In the genomic region with DNA sequence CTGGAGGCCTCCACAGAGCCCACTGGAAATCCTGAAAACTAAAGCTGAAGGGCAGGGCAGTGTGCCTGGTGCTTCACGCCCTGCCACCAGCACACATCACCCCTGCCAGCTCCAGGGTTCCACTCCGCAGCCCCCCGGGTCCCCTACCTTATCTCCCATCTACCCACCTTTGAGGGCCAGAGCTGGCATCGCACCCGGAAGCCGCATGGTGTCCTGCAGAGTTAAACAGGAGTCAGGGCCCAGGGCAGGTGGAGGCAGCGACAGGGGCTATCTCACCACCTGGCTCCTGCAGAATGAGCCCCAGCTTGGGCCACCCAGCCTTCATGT, we compare ENCODE assay signal across 17 cellular contexts. TPM values are rescaled to one million over a fixed set of nuclear protein-coding genes. Genes with fewer than 3 reads are reported as not detected.
DNase-seq lines count a peak whose midpoint lies in the region; TF ChIP-seq lines count a peak whose summit lies in the region.
"Had no signal": no experiment of that assay in that cellular context is flagged by ENCODE, and none has a peak within 500 bp of the region (broad histone marks: within the 10 kb centered on the region; RNA-seq: fewer than 3 reads in every experiment).

No MANE protein-coding gene starts in this region.

- TF ChIP-seq POLR2A in Peyer's patch (IDR thresholded peaks at IDR 0.05) = no peak
- no peak for TF ChIP-seq POLR2A in esophagus muscularis mucosa (IDR thresholded peaks at IDR 0.05; ENCODE audit: low read depth)
- TF ChIP-seq POLR2A in thyroid gland (IDR thresholded peaks at IDR 0.05) = no peak

- H3K36me3 ChIP-seq in Peyer's patch (no peaks in the 10 kb centered on the region), esophagus muscularis mucosa (peaks cover 6 to 47% (median 33%) of the 10 kb centered on the region in 4 donors), neuronal stem cell (replicated peaks in 1 of 2; ENCODE audit: control insufficient read depth in 2 of 2, insufficient read depth in 2 of 2, low read length in 2 of 2) (no peaks in the 10 kb centered on the region), thyroid gland (no peaks in the 10 kb centered on the region)

- H2AFZ ChIP-seq in neuronal stem cell (ENCODE audit: low read length) = no peak overlapping the region

- peak overlapping the region; percentile 7 for H3K4ac ChIP-seq in neuronal stem cell (ENCODE audit: low read length)

- H3K23ac ChIP-seq in neuronal stem cell (ENCODE audit: low read depth, low read length, poor library complexity) = peak overlapping the region; percentile 8

- H3K79me1 ChIP-seq in neuronal stem cell (ENCODE audit: low read depth, low read length) = peaks cover 2% of the 10 kb centered on the region

- H3K27ac ChIP-seq in Peyer's patch (peak overlapping the region in 3 of 4 donors; percentile 52 to 84 (median 70)), esophagus muscularis mucosa (replicated peaks in 1 of 4) (peak overlapping the region; percentile 81 to 90 (median 83)), neuronal stem cell (replicated peaks; ENCODE audit: low read length) (no peak overlapping the region), thyroid gland (peak overlapping the region in 2 of 3 donors; percentile 60 to 71)
- H3K27ac ChIP-seq: epithelial cell of prostate, RWPE1 had no signal

- WGBS in esophagus muscularis mucosa = no CpG with 5 or more reads among the region's 7 CpGs
- WGBS in neuronal stem cell (ENCODE audit: extremely low coverage in 2 of 2, insufficient read length in 2 of 2, insufficient replicate concordance in 1 of 2), 2 donors = no CpG with 5 or more reads among the region's 7 CpGs
- 74 to 82% methylated on average over 7 of the region's 7 CpGs for whole genome bisulfite sequencing in thyroid gland, 2 donors

- no peak for TF ChIP-seq CTCF in Peyer's patch (IDR thresholded peaks at IDR 0.05)
- TF ChIP-seq CTCF in esophagus muscularis mucosa (IDR thresholded peaks at IDR 0.05) = no peak
- no peak for TF ChIP-seq CTCF in thyroid gland (IDR thresholded peaks at IDR 0.05)

- no peak overlapping the region for H3K14ac ChIP-seq in neuronal stem cell (ENCODE audit: low read length)

- no peak overlapping the region for H2BK12ac ChIP-seq in neuronal stem cell (ENCODE audit: low read length)

- H3K9me3 ChIP-seq in Peyer's patch (no peaks in the 10 kb centered on the region), esophagus muscularis mucosa (no peaks in the 10 kb centered on the region), neuronal stem cell (replicated peaks in 1 of 2; ENCODE audit: control insufficient read depth in 2 of 2, insufficient read depth in 1 of 2, low read depth in 1 of 2, low read length in 2 of 2) (no peaks in the 10 kb centered on the region), thyroid gland (no peaks in the 10 kb centered on the region)

- no peak for TF ChIP-seq EP300 in esophagus muscularis mucosa (IDR thresholded peaks at IDR 0.05)

- intact Hi-C loops in esophagus muscularis mucosa (cut with DNase I) = loop anchor here (10.0 kb wide), 1 partner anchor 308 kb away; a partner anchor contains a TSS
- intact Hi-C loops in thyroid gland (cut with DNase I) = no loop called here

- no peak overlapping the region for H3K9ac ChIP-seq in neuronal stem cell (ENCODE audit: low read depth, low read length, poor library complexity)

- H2AK5ac ChIP-seq in neuronal stem cell (ENCODE audit: low read depth, low read length) = peak overlapping the region; percentile 96

- peak overlapping the region; percentile 97 for H2BK120ac ChIP-seq in neuronal stem cell (ENCODE audit: low read depth, low read length)

- DNase-seq in Peyer's patch = no peak
- DNase-seq in esophagus muscularis mucosa (ENCODE audit: extremely low spot score) = no peak
- DNase-seq in neuronal stem cell (ENCODE audit: low spot score) = no peak
- no peak for DNase-seq in thyroid gland
- no peak for DNase-seq in activated T-cell treated with anti-CD3 and anti-CD28 coated beads, Interleukin-2, amount 50 U/mL, for 1 hour
- no peak for DNase-seq in NCI-H510A treated with DMSO at 0.1 percent for 48 hours (lab: John Stamatoyannopoulos, UW)
- DNase-seq in ecto neural progenitor cell (ENCODE audit: low spot score) = no peak
- DNase-seq: activated CD4-positive, alpha-beta T cell treated with anti-CD3 and anti-CD28 coated beads for 36 hours; CD4-positive, CD25-positive, alpha-beta regulatory T cell; cerebellar nuclear complex; HCEC 1CT; stimulated activated CD4-positive, alpha-beta T cell treated with anti-CD3 and anti-CD28 coated beads, Interleukin-4, amount 100 ng/mL, for 1 hour had no signal

- peak overlapping the region; percentile 91 for H2BK15ac ChIP-seq in neuronal stem cell (ENCODE audit: low read length)

- no peak overlapping the region for H4K8ac ChIP-seq in neuronal stem cell (ENCODE audit: low read depth, low read length)

- no peaks in the 10 kb centered on the region for H3K27me3 ChIP-seq in Peyer's patch
- H3K27me3 ChIP-seq in esophagus muscularis mucosa = no peaks in the 10 kb centered on the region
- no peaks in the 10 kb centered on the region for H3K27me3 ChIP-seq in neuronal stem cell (ENCODE audit: control insufficient read depth in 3 of 3, insufficient read depth in 3 of 3, low read depth in 1 of 3, low read length in 3 of 3)
- H3K27me3 ChIP-seq in thyroid gland = no peaks in the 10 kb centered on the region

- H3K4me2 ChIP-seq in neuronal stem cell (ENCODE audit: insufficient read depth, low read length, poor library complexity, severe bottlenecking) = no peak overlapping the region

- H3K18ac ChIP-seq in neuronal stem cell (ENCODE audit: low read length) = peak overlapping the region; percentile 92

- H3K4me3 ChIP-seq in Peyer's patch = no peak overlapping the region
- no peak overlapping the region for H3K4me3 ChIP-seq in esophagus muscularis mucosa
- H3K4me3 ChIP-seq in neuronal stem cell (ENCODE audit: low read length in 2 of 2) = no peak overlapping the region
- no peak overlapping the region for H3K4me3 ChIP-seq in thyroid gland (replicated peaks in 1 of 3)

- H2BK5ac ChIP-seq in neuronal stem cell (ENCODE audit: low read length) = peak overlapping the region; percentile 80

- H3K4me1 ChIP-seq in Peyer's patch = peaks cover 0 to 51% (median 0%) of the 10 kb centered on the region in 4 donors
- peaks cover 71 to 99% (median 90%) of the 10 kb centered on the region in 4 donors for H3K4me1 ChIP-seq in esophagus muscularis mucosa
- H3K4me1 ChIP-seq in neuronal stem cell (ENCODE audit: control insufficient read depth in 2 of 2, insufficient read depth in 1 of 2, low read depth in 1 of 2, low read length in 2 of 2) = peaks cover 45 to 52% of the 10 kb centered on the region in 2 donors
- peaks cover 15 to 56% of the 10 kb centered on the region in 2 donors for H3K4me1 ChIP-seq in thyroid gland

- H4K91ac ChIP-seq in neuronal stem cell (ENCODE audit: low read depth, low read length, poor library complexity) = peak overlapping the region; percentile 95

RNA-seq across cellular contexts. Expression of a gene that starts 18.8 kb away (rescaled TPM):
- 10 to 100 TPM; 17.5 to 87.5 (median 31.2) TPM for total RNA-seq in Peyer's patch
- 100 to 1,000 TPM in 2 of 4 donors, 10 to 100 TPM in 2; 83.1 to 219 (median 141) TPM for total RNA-seq in esophagus muscularis mucosa
- 11.0 TPM for polyA plus RNA-seq in neuronal stem cell (2013, experiment 1 of 2)
- 11.2 TPM for polyA plus RNA-seq in neuronal stem cell (2013, experiment 2 of 2)
- 100 to 1,000 TPM in 2 of 4 donors, 10 to 100 TPM in 2; 47.3 to 108 (median 84.8) TPM for total RNA-seq in thyroid gland
- total RNA-seq: activated CD4-positive, alpha-beta T cell treated with anti-CD3 and anti-CD28 coated beads for 36 hours; CD4-positive, CD25-positive, alpha-beta regulatory T cell had no signal

RNA-seq across cellular contexts. Expression of a gene that starts 29.8 kb away (rescaled TPM):
- 100 to 1,000 TPM; 177 to 429 (median 370) TPM for total RNA-seq in Peyer's patch
- total RNA-seq in esophagus muscularis mucosa = under 1 TPM in 1 of 4 donors, not detected in 3; 0.23 TPM
- 0.10 TPM for polyA plus RNA-seq in neuronal stem cell (2013, experiment 1 of 2)
- polyA plus RNA-seq in neuronal stem cell (2013, experiment 2 of 2) = 0.10 TPM
- total RNA-seq in thyroid gland = not detected
- total RNA-seq: activated CD4-positive, alpha-beta T cell treated with anti-CD3 and anti-CD28 coated beads for 36 hours; CD4-positive, CD25-positive, alpha-beta regulatory T cell; renal cortical epithelial cell; T-helper 2 cell treated with Interferon-gamma antibody and Interleukin-4, amounts not matched to agents 100 ng/mL and 5 ng/mL, for 36 hours had no signal
- polyA plus RNA-seq: CD4-positive, CD25-positive, alpha-beta regulatory T cell; keratinocyte had no signal

RNA-seq across cellular contexts. Expression of a gene that starts 50.5 kb away (rescaled TPM):
- total RNA-seq in Peyer's patch (10 to 100 TPM in 3 of 4 donors, 1 to 10 TPM in 1; 2.1 to 24.8 (median 13.5) TPM), esophagus muscularis mucosa (10 to 100 TPM; 24.9 to 51.7 (median 31.5) TPM), thyroid gland (10 to 100 TPM in 3 of 4 donors, 1 to 10 TPM in 1; 9.1 to 14.1 (median 11.4) TPM)
- not detected for polyA plus RNA-seq in neuronal stem cell (2013, experiment 1 of 2)
- not detected for polyA plus RNA-seq in neuronal stem cell (2013, experiment 2 of 2)
- total RNA-seq: CD4-positive, CD25-positive, alpha-beta regulatory T cell; renal cortical epithelial cell; T-helper 2 cell treated with Interferon-gamma antibody and Interleukin-4, amounts not matched to agents 100 ng/mL and 5 ng/mL, for 36 hours had no signal
- polyA plus RNA-seq: keratinocyte had no signal

RNA-seq across cellular contexts. Expression of a gene that starts 53.1 kb away (rescaled TPM):
- total RNA-seq in Peyer's patch (10 to 100 TPM; 12.3 to 41.6 (median 19.9) TPM), esophagus muscularis mucosa (not detected), thyroid gland (not detected)
- not detected for polyA plus RNA-seq in neuronal stem cell (2013, experiment 1 of 2)
- polyA plus RNA-seq in neuronal stem cell (2013, experiment 2 of 2) = 0.01 TPM
- total RNA-seq: activated CD4-positive, alpha-beta T cell treated with anti-CD3 and anti-CD28 coated beads for 36 hours; CD4-positive, CD25-positive, alpha-beta regulatory T cell; renal cortical epithelial cell; T-helper 2 cell treated with Interferon-gamma antibody and Interleukin-4, amounts not matched to agents 100 ng/mL and 5 ng/mL, for 36 hours had no signal
- polyA plus RNA-seq: CD4-positive, CD25-positive, alpha-beta regulatory T cell; keratinocyte had no signal

Comparison
In these comparisons a context has a peak if more than half of its experiments do, and no peak if none do; other contexts are left out.
1. RNA of a gene that starts 29.8 kb away (total RNA-seq): 177 to 429 TPM in Peyer's patch; 0.23 TPM in esophagus muscularis mucosa and not detected in thyroid gland; every median in the first group is over 100 times any median in the second.